36 cellular contexts compared by ENCODE assay signal in genomic region chr5:160534125-160534524, GRCh38.
"Had no signal": no experiment of that assay in that cellular context is flagged by ENCODE, and none has a peak within 500 bp of the region (broad histone marks: within the 10 kb centered on the region; RNA-seq: fewer than 3 reads in every experiment).

No MANE protein-coding gene starts in this region.

- H3K4me1 Mint-ChIP-seq: activated B cell treated with CpG ODN at 0.5 μM for 24 hours; activated T-helper 17 cell treated with anti-CD3 and anti-CD28 coated beads, Interleukin-2, amount 50 U/mL, for 72 hours; central memory CD8-positive, alpha-beta T cell had no signal

- H3K27me3 Mint-ChIP-seq: activated B cell treated with CpG ODN at 0.5 μM for 24 hours; activated CD4-positive, alpha-beta memory T cell treated with anti-CD3 and anti-CD28 coated beads for 36 hours; activated CD4-positive, alpha-beta T cell treated with anti-CD3 and anti-CD28 coated beads, Interleukin-2, amount 10 ng/mL, durations not matched to agents 24 days and 14 days; activated T-helper 17 cell treated with anti-CD3 and anti-CD28 coated beads, Interleukin-2, amount 50 U/mL, for 72 hours; brain; central memory CD8-positive, alpha-beta T cell had no signal

- H3K9me3 ChIP-seq: adrenal gland had no signal

- H3K4me3 Mint-ChIP-seq: activated B cell treated with CpG ODN at 0.5 μM for 24 hours; activated CD4-positive, alpha-beta memory T cell treated with anti-CD3 and anti-CD28 coated beads for 36 hours; activated CD4-positive, alpha-beta T cell treated with anti-CD3 and anti-CD28 coated beads, Interleukin-2, amount 10 ng/mL, durations not matched to agents 24 days and 14 days; activated CD8-positive, alpha-beta T cell treated with anti-CD3 and anti-CD28 coated beads for 36 hours; activated naive CD4-positive, alpha-beta T cell treated with anti-CD3 and anti-CD28 coated beads for 36 hours; activated naive CD8-positive, alpha-beta T cell treated with anti-CD3 and anti-CD28 coated beads for 36 hours; activated T-cell treated with anti-CD3 and anti-CD28 coated beads, Interleukin-2, amount 50 U/mL, for 4 hours; activated T-cell treated with anti-CD3 and anti-CD28 coated beads, Interleukin-2, amount 50 U/mL, for 72 hours; activated T-helper 1 cell treated with anti-CD3 and anti-CD28 coated beads, Interleukin-12 subunit alpha, Interleukin-12 subunit beta, Interleukin-2, Interleukin-4 antibody, amounts not matched to agents 30 ng/mL and 10 ng/mL and 1 ng/mL, durations not matched to agents 14 hours and 24 hours and 36 hours; activated T-helper 17 cell treated with anti-CD3 and anti-CD28 coated beads, Interleukin-2, amount 50 U/mL, for 72 hours; brain; central memory CD8-positive, alpha-beta T cell; T-helper 1 cell treated with Interleukin-12 subunit alpha and Interleukin-12 subunit beta and Interleukin-4 antibody, amounts not matched to agents 30 μg/mL and 1 μg/mL, for 36 hours; T-helper 2 cell treated with Interferon-gamma antibody and Interleukin-4, amounts not matched to agents 5 μg/mL and 100 μg/mL, for 36 hours had no signal

- H3K27ac ChIP-seq: adrenal gland, cardiac muscle cell, VCaP had no signal

- H3K27me3 ChIP-seq: adrenal gland had no signal

- H3K4me1 ChIP-seq: adrenal gland had no signal

- ATAC-seq: activated CD8-positive, alpha-beta T cell treated with anti-CD3 and anti-CD28 coated beads for 36 hours; activated naive CD4-positive, alpha-beta T cell treated with anti-CD3 and anti-CD28 coated beads, Interleukin-2, amount 50 U/mL, for 72 hours; activated T-cell treated with anti-CD3 and anti-CD28 coated beads, Interleukin-2, amount 50 U/mL, for 4 hours; activated T-cell treated with anti-CD3 and anti-CD28 coated beads, Interleukin-2, amount 50 U/mL, for 72 hours; activated T-helper 17 cell treated with anti-CD3 and anti-CD28 coated beads, Interleukin-2, amount 50 U/mL, for 72 hours had no signal

- H3K36me3 Mint-ChIP-seq: activated CD4-positive, alpha-beta memory T cell treated with anti-CD3 and anti-CD28 coated beads for 36 hours; activated naive CD4-positive, alpha-beta T cell treated with anti-CD3 and anti-CD28 coated beads, Interleukin-2, amount 50 U/mL, for 72 hours; activated naive CD8-positive, alpha-beta T cell treated with anti-CD3 and anti-CD28 coated beads for 36 hours; brain had no signal

- H3K36me3 ChIP-seq: adrenal gland, cardiac muscle cell had no signal

- H3K4me3 ChIP-seq: adrenal gland, cardiac muscle cell had no signal

- H3K27ac Mint-ChIP-seq: activated B cell treated with CpG ODN at 0.5 μM for 24 hours; activated CD4-positive, alpha-beta memory T cell treated with anti-CD3 and anti-CD28 coated beads for 36 hours; activated CD4-positive, alpha-beta T cell treated with anti-CD3 and anti-CD28 coated beads, Interleukin-2, amount 10 ng/mL, durations not matched to agents 24 days and 14 days; activated CD8-positive, alpha-beta T cell treated with anti-CD3 and anti-CD28 coated beads for 36 hours; activated naive CD4-positive, alpha-beta T cell treated with anti-CD3 and anti-CD28 coated beads for 36 hours; activated naive CD4-positive, alpha-beta T cell treated with anti-CD3 and anti-CD28 coated beads, Interleukin-2, amount 50 U/mL, for 72 hours; activated naive CD8-positive, alpha-beta T cell treated with anti-CD3 and anti-CD28 coated beads for 36 hours; activated T-cell treated with anti-CD3 and anti-CD28 coated beads, Interleukin-2, amount 50 U/mL, for 72 hours; activated T-helper 1 cell treated with anti-CD3 and anti-CD28 coated beads, Interleukin-12 subunit alpha, Interleukin-12 subunit beta, Interleukin-2, Interleukin-4 antibody, amounts not matched to agents 30 ng/mL and 10 ng/mL and 1 ng/mL, durations not matched to agents 14 hours and 24 hours and 36 hours; activated T-helper 17 cell treated with anti-CD3 and anti-CD28 coated beads, Interleukin-2, amount 50 U/mL, for 72 hours; brain; T-helper 1 cell treated with Interleukin-12 subunit alpha and Interleukin-12 subunit beta and Interleukin-4 antibody, amounts not matched to agents 30 μg/mL and 1 μg/mL, for 36 hours; T-helper 2 cell treated with Interferon-gamma antibody and Interleukin-4, amounts not matched to agents 5 μg/mL and 100 μg/mL, for 36 hours had no signal

- H3K9me3 Mint-ChIP-seq: activated B cell treated with CpG ODN at 0.5 μM for 24 hours; activated CD4-positive, alpha-beta memory T cell treated with anti-CD3 and anti-CD28 coated beads for 36 hours; activated CD4-positive, alpha-beta T cell treated with anti-CD3 and anti-CD28 coated beads, Interleukin-2, amount 10 ng/mL, durations not matched to agents 24 days and 14 days; activated CD8-positive, alpha-beta T cell treated with anti-CD3 and anti-CD28 coated beads for 36 hours; activated naive CD4-positive, alpha-beta T cell treated with anti-CD3 and anti-CD28 coated beads for 36 hours; activated T-cell treated with anti-CD3 and anti-CD28 coated beads, Interleukin-2, amount 50 U/mL, for 4 hours; activated T-helper 1 cell treated with anti-CD3 and anti-CD28 coated beads, Interleukin-12 subunit alpha, Interleukin-12 subunit beta, Interleukin-2, Interleukin-4 antibody, amounts not matched to agents 30 ng/mL and 10 ng/mL and 1 ng/mL, durations not matched to agents 14 hours and 24 hours and 36 hours; activated T-helper 17 cell treated with anti-CD3 and anti-CD28 coated beads, Interleukin-2, amount 50 U/mL, for 72 hours; central memory CD8-positive, alpha-beta T cell; T-helper 1 cell treated with Interleukin-12 subunit alpha and Interleukin-12 subunit beta and Interleukin-4 antibody, amounts not matched to agents 30 μg/mL and 1 μg/mL, for 36 hours had no signal

- DNase-seq: activated B cell treated with CpG ODN at 0.5 μM for 24 hours; activated CD4-positive, alpha-beta memory T cell treated with anti-CD3 and anti-CD28 coated beads for 36 hours; activated CD4-positive, alpha-beta T cell treated with anti-CD3 and anti-CD28 coated beads for 4 hours; activated CD4-positive, alpha-beta T cell treated with anti-CD3 and anti-CD28 coated beads, Interleukin-2, amount 10 ng/mL, durations not matched to agents 24 days and 14 days; activated CD4-positive, alpha-beta T cell treated with anti-CD3 and anti-CD28 coated beads, Interleukin-2, amount 50 U/mL, for 1 hour; activated CD4-positive, alpha-beta T cell treated with anti-CD3 and anti-CD28 coated beads, Interleukin-2, amount 50 U/mL, for 4 hours; activated CD4-positive, CD25-positive, alpha-beta regulatory T cell treated with anti-CD3 and anti-CD28 coated beads, Interleukin-2, amount 50 U/mL, for 72 hours; activated CD8-positive, alpha-beta memory T cell treated with anti-CD3 and anti-CD28 coated beads, Interleukin-2, amount 50 U/mL, for 4 hours; activated CD8-positive, alpha-beta T cell treated with anti-CD3 and anti-CD28 coated beads for 36 hours; activated effector memory CD4-positive, alpha-beta T cell treated with anti-CD3 and anti-CD28 coated beads, Interleukin-2, amount 50 U/mL, for 16 hours; activated gamma-delta T cell treated with Interleukin-2 at 50 U/mL for 16 hours; activated naive CD4-positive, alpha-beta T cell; activated naive CD4-positive, alpha-beta T cell treated with anti-CD3 and anti-CD28 coated beads for 36 hours; activated naive CD4-positive, alpha-beta T cell treated with anti-CD3 and anti-CD28 coated beads, Interleukin-2, amount 50 U/mL, for 16 hours; activated naive CD8-positive, alpha-beta T cell treated with anti-CD3 and anti-CD28 coated beads for 36 hours; activated T-cell treated with anti-CD3 and anti-CD28 coated beads for 4 hours; activated T-cell treated with anti-CD3 and anti-CD28 coated beads, Interleukin-2, amount 50 U/mL, for 1 hour; activated T-cell treated with anti-CD3 and anti-CD28 coated beads, Interleukin-2, amount 50 U/mL, for 4 hours; activated T-cell treated with anti-CD3 and anti-CD28 coated beads, Interleukin-2, amount 50 U/mL, for 72 hours; adrenal gland; amniotic stem cell; aorta; caudate nucleus; SW 1271; T-helper 1 cell; T-helper 2 cell; T-helper 9 cell had no signal
